In the genomic region with DNA sequence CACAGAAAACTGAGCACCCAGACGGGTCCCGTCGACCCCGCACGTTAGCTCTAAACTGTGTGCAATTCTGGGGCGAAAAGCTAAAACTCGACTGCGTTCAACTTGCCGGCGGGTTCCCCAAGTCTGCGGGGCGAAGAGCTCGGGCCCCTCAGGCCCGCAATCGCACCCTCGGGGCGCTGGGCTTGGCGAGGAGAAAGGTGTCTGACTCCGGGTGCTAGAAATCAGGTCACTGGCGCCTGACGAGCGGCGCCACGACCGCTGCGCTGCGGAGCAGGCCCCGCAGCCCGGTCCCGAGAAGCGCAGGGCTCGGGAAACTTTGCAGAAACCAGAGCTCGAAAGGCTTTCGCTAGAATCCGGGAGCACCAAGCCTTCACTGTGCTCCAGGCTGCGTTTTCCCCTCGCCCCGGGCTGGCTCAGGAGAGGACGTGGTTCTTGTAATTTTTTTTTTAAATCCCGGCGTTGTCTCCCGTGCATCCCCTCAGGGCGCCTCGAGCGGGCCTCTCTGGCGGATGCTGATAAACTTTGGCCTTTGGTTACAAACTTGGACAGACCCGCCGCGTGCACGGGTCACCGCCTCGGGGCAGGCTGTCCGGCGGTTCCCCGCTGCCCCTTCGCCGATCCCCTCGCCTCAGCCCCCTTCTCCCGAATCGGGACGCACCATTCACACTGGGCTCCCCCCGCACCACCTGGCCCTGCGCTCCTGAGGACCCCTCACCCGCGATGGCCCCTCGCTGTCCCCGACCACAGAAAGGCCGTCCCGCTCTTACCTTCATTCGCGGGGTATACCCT, we compare ENCODE assay signal across 8 cellular contexts. TPM values are rescaled to one million over a fixed set of nuclear protein-coding genes. Genes with fewer than 3 reads are reported as not detected.
DNase-seq lines count a peak whose midpoint lies in the region; ATAC-seq and TF ChIP-seq lines count a peak whose summit lies in the region.

No MANE protein-coding gene starts in this region.

- CTCF ChIA-PET in mammary epithelial cell (lab: Charles Lee; ENCODE audit: low non-redundant PET), result no interaction called here

- peak overlapping the region; percentile 99 for H3K4me2 ChIP-seq in mammary epithelial cell (ENCODE audit: insufficient read depth, low read depth, low read length)

- peak; percentile 28 for DNase-seq in T follicular helper cell (ENCODE audit: low read depth)
- DNase-seq in mammary epithelial cell, result peak; percentile 46
- DNase-seq in iris pigment epithelial cell (ENCODE audit: low read depth), result peak; percentile 60
- peak; percentile 16 for DNase-seq in stimulated activated CD4-positive, alpha-beta T cell treated with anti-CD3 and anti-CD28 coated beads, Interleukin-12 subunit alpha, Interleukin-12 subunit beta, amount 100 ng/mL, for 4 hours
- no peak for DNase-seq in SIG-M5 treated with dmso at 0.1 percent for 504 hours (lab: John Stamatoyannopoulos, UW; ENCODE audit: unreplicated experiment)

- 0% methylated on average over 14 of the region's 71 CpGs for WGBS in mammary epithelial cell (ENCODE audit: low coverage, missing lambda C conversion rate)

- peak; percentile 1 for ATAC-seq in GM18858 (IDR thresholded peaks at IDR 0.05; ENCODE audit: unreplicated experiment)
- ATAC-seq in HG03045 (IDR thresholded peaks at IDR 0.05; ENCODE audit: unreplicated experiment), result peak; percentile 8

- intact Hi-C loops in mammary epithelial cell (cut with micrococcal nuclease), result loop anchor here (2.0 to 10.0 kb wide), 9 partner anchors 39 to 679 kb away; no protein-coding TSS in a partner anchor

- in situ Hi-C loops in mammary epithelial cell (cut with MboI; ENCODE audit: low sequenced_read_pairs in 2 of 2), result loop anchor here (5.0 to 25.0 kb wide), 3 partner anchors 877 to 1834 kb away; no protein-coding TSS in a partner anchor

- peaks cover 19% of the 10 kb centered on the region for H3K4me1 ChIP-seq in mammary epithelial cell (ENCODE audit: insufficient read depth, low read length)

- peak overlapping the region; percentile 68 to 85 (median 71) for H3K4me3 ChIP-seq in mammary epithelial cell (replicated peaks in 1 of 3; ENCODE audit: insufficient read depth in 1 of 3, low read depth in 2 of 3, low read length in 3 of 3)

- no peaks in the 10 kb centered on the region for H3K9me3 ChIP-seq in mammary epithelial cell (replicated peaks; ENCODE audit: insufficient read depth, low read length)

- peak overlapping the region; percentile 27 for H3K9ac ChIP-seq in mammary epithelial cell (ENCODE audit: insufficient read depth, low read length)

- H3K27ac ChIP-seq in 22Rv1, result peak overlapping the region; percentile 63
- no peak overlapping the region for H3K27ac ChIP-seq in mammary epithelial cell (ENCODE audit: insufficient read depth, low read depth, low read length)

- dilution Hi-C loops in mammary epithelial cell (cut with HindIII; ENCODE audit: low sequenced_read_pairs), result no loop called here

- H4K20me1 ChIP-seq in mammary epithelial cell (ENCODE audit: insufficient read depth, low read length), result no peaks in the 10 kb centered on the region

- no peaks in the 10 kb centered on the region for H3K36me3 ChIP-seq in mammary epithelial cell (ENCODE audit: insufficient read depth, low read length)

- H3K79me2 ChIP-seq in mammary epithelial cell (ENCODE audit: insufficient read depth, low read length), result no peaks in the 10 kb centered on the region

- peaks cover 2% of the 10 kb centered on the region for H3K27me3 ChIP-seq in mammary epithelial cell (ENCODE audit: insufficient read depth, low read length)

- TF ChIP-seq CTCF in 22Rv1 (IDR thresholded peaks at IDR 0.05), result no peak
- no peak for TF ChIP-seq CTCF in mammary epithelial cell (conservative IDR thresholded peaks at IDR 0.05 in 1 of 2, IDR thresholded peaks at IDR 0.05 in 1 of 2; ENCODE audit: extremely low read depth in 1 of 2, insufficient read depth in 1 of 2, low read depth in 1 of 2, low read length in 2 of 2)

- H2AFZ ChIP-seq in mammary epithelial cell (ENCODE audit: low read depth, low read length), result peak overlapping the region; percentile 98

- BruUV-seq in mammary epithelial cell (replicated peaks; lab: Mats Ljungman, UMichigan), result TSS peak; percentile 41

RNA-seq across cellular contexts. Expression of gene EPHA4, which starts 0.5 kb away (rescaled TPM):
- 10 to 100 TPM in 1 of 2 donors, 1 to 10 TPM in 1; 3.9 to 55.5 TPM for total RNA-seq in mammary epithelial cell
- 2.0 TPM for polyA plus RNA-seq in mammary epithelial cell
- polyA minus RNA-seq in mammary epithelial cell, result 11.3 TPM
